ENCODE assay signal across 8 cellular contexts in genomic region chrX:49039598-49040375, GRCh38. TPM values are rescaled to one million over a fixed set of nuclear protein-coding genes. Genes with fewer than 3 reads are reported as not detected.
A peak's percentile ranks its signal among the peaks of the same experiment; 100 is the strongest.
DNase-seq lines count a peak whose midpoint lies in the region; ATAC-seq and TF ChIP-seq lines count a peak whose summit lies in the region.

No MANE protein-coding gene starts in this region.

- H3K9me3 Mint-ChIP-seq in activated naive CD4-positive, alpha-beta T cell treated with anti-CD3 and anti-CD28 coated beads for 36 hours = no peaks in the 10 kb centered on the region

- peak overlapping the region; percentile 65 to 88 for H3K4me3 ChIP-seq in tibial artery

- peak overlapping the region; percentile 57 for H3K4me3 Mint-ChIP-seq in activated naive CD4-positive, alpha-beta T cell treated with anti-CD3 and anti-CD28 coated beads for 36 hours

- no peak for ATAC-seq in GM18858 (IDR thresholded peaks at IDR 0.05; ENCODE audit: unreplicated experiment)

- H3K4me1 Mint-ChIP-seq in activated naive CD4-positive, alpha-beta T cell treated with anti-CD3 and anti-CD28 coated beads for 36 hours (ENCODE audit: low read depth) = peaks cover 28% of the 10 kb centered on the region

- DNase-seq in Ammon's horn (ENCODE audit: low spot score) = peak; percentile 62
- peak; percentile 83 for DNase-seq in HK-2 (ENCODE audit: unreplicated experiment)
- DNase-seq in RPMI8226 = peak; percentile 88
- peak; percentile 77 for DNase-seq in activated naive CD4-positive, alpha-beta T cell treated with anti-CD3 and anti-CD28 coated beads for 36 hours
- peak; percentile 45 for DNase-seq in glomerular endothelial cell (ENCODE audit: extremely low read depth, low read depth, low spot score)
- peak; percentile 84 for DNase-seq in non-pigmented ciliary epithelial cell (ENCODE audit: low read depth)
- DNase-seq in tibial artery = peak; percentile 74 to 89

- H3K27ac ChIP-seq in tibial artery = peak overlapping the region; percentile 88 to 96

- no peaks in the 10 kb centered on the region for H3K27me3 Mint-ChIP-seq in activated naive CD4-positive, alpha-beta T cell treated with anti-CD3 and anti-CD28 coated beads for 36 hours (ENCODE audit: low read depth)

- TF ChIP-seq CTCF in tibial artery (IDR thresholded peaks at IDR 0.05) = no peak

- H3K27ac Mint-ChIP-seq in activated naive CD4-positive, alpha-beta T cell treated with anti-CD3 and anti-CD28 coated beads for 36 hours = peak overlapping the region; percentile 68

- H3K9me3 ChIP-seq in tibial artery = peaks cover 0 to 4% (median 0%) of the 10 kb centered on the region in 3 donors

- H3K36me3 ChIP-seq in tibial artery = peaks cover 28 to 37% (median 35%) of the 10 kb centered on the region in 3 donors

- CTCF ChIA-PET in activated naive CD4-positive, alpha-beta T cell treated with anti-CD3 and anti-CD28 coated beads for 36 hours (lab: Charles Lee) = interaction anchor here (0.5 kb wide), 1 partner anchor 26 kb away, joined by 3 read pairs; no protein-coding TSS in a partner anchor

- intact Hi-C loops in activated naive CD4-positive, alpha-beta T cell treated with anti-CD3 and anti-CD28 coated beads for 36 hours (cut with micrococcal nuclease) = loop anchor here (5.0 to 10.0 kb wide), 3 partner anchors 133 to 365 kb away; partner anchors contain the start of genes PLP2 and SUV39H1
- intact Hi-C loops in tibial artery (cut with DNase I; ENCODE audit: low total_unique reads) = no loop called here

- peaks cover 0 to 27% (median 10%) of the 10 kb centered on the region in 4 donors for H3K4me1 ChIP-seq in tibial artery

- H3K27me3 ChIP-seq in tibial artery = no peaks in the 10 kb centered on the region

- peaks cover 14% of the 10 kb centered on the region for H3K36me3 Mint-ChIP-seq in activated naive CD4-positive, alpha-beta T cell treated with anti-CD3 and anti-CD28 coated beads for 36 hours (ENCODE audit: low read depth)

RNA-seq across cellular contexts. Expression of gene TFE3, which starts 3.4 kb away (rescaled TPM):
- 10 to 100 TPM; 34.7 to 35.5 TPM for total RNA-seq in activated naive CD4-positive, alpha-beta T cell treated with anti-CD3 and anti-CD28 coated beads for 36 hours
- 50.1 and 72.2 TPM in 2 replicates for total RNA-seq in glomerular endothelial cell

RNA-seq across cellular contexts. Expression of gene CCDC120, which starts 19.0 kb away (rescaled TPM):
- total RNA-seq in activated naive CD4-positive, alpha-beta T cell treated with anti-CD3 and anti-CD28 coated beads for 36 hours = 1 to 10 TPM; 2.1 to 2.2 TPM
- total RNA-seq in glomerular endothelial cell = 2.3 and 5.7 TPM in 2 replicates

RNA-seq across cellular contexts. Expression of gene PRAF2, which starts 34.0 kb away (rescaled TPM):
- 10 to 100 TPM; 14.5 to 14.8 TPM for total RNA-seq in activated naive CD4-positive, alpha-beta T cell treated with anti-CD3 and anti-CD28 coated beads for 36 hours
- 14.1 and 34.1 TPM in 2 replicates for total RNA-seq in glomerular endothelial cell

RNA-seq across cellular contexts. Expression of gene GRIPAP1, which starts 37.7 kb away (rescaled TPM):
- 10 to 100 TPM; 64.8 to 73.1 TPM for total RNA-seq in activated naive CD4-positive, alpha-beta T cell treated with anti-CD3 and anti-CD28 coated beads for 36 hours
- 24.4 and 38.2 TPM in 2 replicates for total RNA-seq in glomerular endothelial cell

RNA-seq across cellular contexts. Expression of gene WDR45, which starts 39.9 kb away (rescaled TPM):
- total RNA-seq in activated naive CD4-positive, alpha-beta T cell treated with anti-CD3 and anti-CD28 coated beads for 36 hours = 10 to 100 TPM; 17.9 to 22.5 TPM
- total RNA-seq in glomerular endothelial cell = 33.4 and 49.3 TPM in 2 replicates
